In the genomic region with DNA sequence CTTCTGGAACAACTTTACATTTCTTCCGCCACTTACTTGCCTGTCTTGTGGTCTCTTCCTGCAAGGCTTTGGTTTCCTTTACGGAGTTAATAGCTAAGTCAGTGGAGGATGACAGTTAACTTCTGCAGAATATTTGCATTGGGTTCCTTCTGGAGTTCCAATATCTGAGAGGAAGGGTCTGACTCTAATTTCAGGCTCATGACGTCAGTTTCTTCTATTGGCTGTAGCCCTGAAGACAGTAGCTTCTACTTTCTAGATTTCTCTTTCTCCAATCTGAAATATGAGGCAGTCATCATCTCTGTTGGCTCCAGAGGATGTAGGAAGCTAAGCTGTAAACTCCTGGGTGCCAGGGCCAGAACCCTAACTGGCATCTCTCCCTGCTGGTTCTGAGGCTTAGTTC, we compare ENCODE assay signal across 30 cellular contexts.
"Had no signal": no experiment of that assay in that cellular context is flagged by ENCODE, and none has a peak within 500 bp of the region (broad histone marks: within the 10 kb centered on the region; RNA-seq: fewer than 3 reads in every experiment).

No MANE protein-coding gene starts in this region.

- ATAC-seq: naive thymus-derived CD8-positive, alpha-beta T cell; natural killer cell treated with Interleukin-12 subunit alpha and Interleukin-12 subunit beta and Interleukin-15 and Interleukin-18, amount 100 ng/mL, for 72 hours; psoas muscle; right cardiac atrium; sciatic nerve; stimulated activated memory B cell treated with anti-CD40 and anti-IgM and Interleukin-4, amounts not matched to agents 10 μg/mL and 1 μg/mL and 100 μg/mL, for 72 hours; stimulated activated naive CD8-positive, alpha-beta T cell treated with anti-CD3 and anti-CD28 coated beads, Interleukin-15, amount 100 ng/mL, for 72 hours; stimulated activated naive CD8-positive, alpha-beta T cell treated with anti-CD3 and anti-CD28 coated beads, Interleukin-15, Interleukin-2, amounts not matched to agents 100 U/mL and 50 U/mL, for 24 hours; upper lobe of right lung had no signal

- H3K9me3 ChIP-seq: neutrophil, ovary, psoas muscle, spleen, suprapubic skin, testis, tibial artery, transverse colon, upper lobe of right lung, uterus had no signal

- H2AFZ ChIP-seq: parathyroid adenoma had no signal

- H3K79me2 ChIP-seq: parathyroid adenoma had no signal

- H3K4me1 ChIP-seq: parathyroid adenoma, psoas muscle, spleen, suprapubic skin, testis, tibial artery, transverse colon, upper lobe of right lung, uterus had no signal

- H3K27me3 ChIP-seq: neutrophil, ovary, spleen, suprapubic skin, testis, tibial artery, transverse colon, upper lobe of right lung, uterus had no signal

- DNase-seq: naive thymus-derived CD8-positive, alpha-beta T cell; nephron progenitor cell; nucleus accumbens; ovary; posterior cingulate gyrus; psoas muscle; right cardiac atrium; spleen; stimulated activated CD4-positive, alpha-beta T cell treated with anti-CD3 and anti-CD28 coated beads, Interleukin-12 subunit alpha, Interleukin-12 subunit beta, amount 100 ng/mL, for 4 hours; stimulated activated CD4-positive, alpha-beta T cell treated with anti-CD3 and anti-CD28 coated beads, Interleukin-1b, Interleukin-23, amount 100 ng/mL, for 48 hours; stimulated activated CD4-positive, alpha-beta T cell treated with anti-CD3 and anti-CD28 coated beads, Interleukin-4, amount 100 ng/mL, for 1 hour; stimulated activated CD4-positive, alpha-beta T cell treated with anti-CD3 and anti-CD28 coated beads, Interleukin-4, amount 100 ng/mL, for 4 hours; stimulated activated CD8-positive, alpha-beta memory T cell treated with anti-CD3 and anti-CD28 coated beads, Interleukin-4, amount 100 ng/mL, for 48 hours; stimulated activated naive CD4-positive, alpha-beta T cell; stimulated activated naive CD8-positive, alpha-beta T cell treated with anti-CD3 and anti-CD28 coated beads, Interleukin-15, amount 100 ng/mL, for 72 hours; stimulated activated naive CD8-positive, alpha-beta T cell treated with anti-CD3 and anti-CD28 coated beads, Interleukin-15, Interleukin-2, amounts not matched to agents 100 U/mL and 50 U/mL, for 24 hours; substantia nigra; testis; tibial artery; transverse colon; upper lobe of right lung; uterus had no signal

- H3K4me3 ChIP-seq: ovary, psoas muscle, skin epidermis, smooth muscle cell, spleen, suprapubic skin, testis, tibial artery, transverse colon, upper lobe of right lung, uterus had no signal

- H3K27ac ChIP-seq: neutrophil, ovary, parathyroid adenoma, psoas muscle, skin epidermis, spleen, suprapubic skin, testis, tibial artery, transverse colon, upper lobe of right lung, uterus had no signal

- H3K4me2 ChIP-seq: smooth muscle cell had no signal

- H3K36me3 ChIP-seq: neutrophil, ovary, spleen, suprapubic skin, tibial artery, transverse colon, upper lobe of right lung, uterus had no signal

- H3K9ac ChIP-seq: parathyroid adenoma had no signal
